Comparison of ENCODE assay signal across 7 cellular contexts in the genomic region with DNA sequence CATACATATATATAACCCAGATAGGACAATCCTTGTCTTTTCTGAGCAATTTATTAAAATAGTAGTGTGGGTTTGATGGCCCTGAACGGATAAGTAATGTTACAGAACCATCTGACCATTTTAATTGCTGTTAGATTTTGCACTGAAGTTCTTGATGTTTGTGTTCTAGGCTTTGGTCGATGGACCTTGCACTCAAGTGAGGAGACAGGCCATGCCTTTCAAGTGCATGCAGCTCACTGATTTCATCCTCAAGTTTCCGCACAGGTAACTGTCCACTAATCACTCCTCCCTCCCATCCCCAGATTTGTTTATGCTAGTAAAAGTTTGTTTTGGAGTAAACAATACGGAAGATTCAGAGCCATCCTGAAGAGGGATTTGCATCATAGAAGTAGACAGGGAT. TPM values are rescaled to one million over a fixed set of nuclear protein-coding genes. Genes with fewer than 3 reads are reported as not detected.
A peak's percentile ranks its signal among the peaks of the same experiment; 100 is the strongest.
DNase-seq lines count a peak whose midpoint lies in the region; ATAC-seq and TF ChIP-seq lines count a peak whose summit lies in the region.

No MANE protein-coding gene starts in this region.

- DNase-seq in fibroblast of the aortic adventitia (ENCODE audit: low read depth), result no peak
- no peak for DNase-seq in NCI-H1694 treated with DMSO at 0.1 percent for 48 hours (lab: John Stamatoyannopoulos, UW)
- no peak for DNase-seq in body of pancreas

- intact Hi-C loops in body of pancreas (cut with DNase I), result no loop called here

- POLR2A ChIA-PET in HEK293 (lab: Yijun Ruan, JAX), result no interaction called here

- TF ChIP-seq POLR2A in body of pancreas (IDR thresholded peaks at IDR 0.05), result no peak

- WGBS in body of pancreas, 2 donors, result 84 to 91% methylated on average over 4 of the region's 4 CpGs

- CTCF ChIA-PET in HEK293 (lab: Yijun Ruan, JAX), result no interaction called here

- ATAC-seq in body of pancreas (no peak), HG02970 (IDR thresholded peaks at IDR 0.05; ENCODE audit: low FRiP score, unreplicated experiment) (no peak)

- H3K27me3 ChIP-seq in skeletal muscle tissue (ENCODE audit: control insufficient read depth in 3 of 3, insufficient read depth in 3 of 3, low read length in 3 of 3) (no peaks in the 10 kb centered on the region), body of pancreas (no peaks in the 10 kb centered on the region)

- H3K9ac ChIP-seq in skeletal muscle tissue (ENCODE audit: low read depth in 1 of 3, low read length in 3 of 3), result peak overlapping the region in 2 of 3 donors; percentile 89 to 96

- H3K36me3 ChIP-seq in HEK293 (ENCODE audit: control insufficient read depth in 2 of 2, insufficient read depth in 1 of 2, low read length in 2 of 2) (peaks cover 33 to 58% of the 10 kb centered on the region in 2 experiments; a peak in 2 of 3 replicates), skeletal muscle tissue (ENCODE audit: control insufficient read depth in 3 of 3, insufficient read depth in 3 of 3, low read length in 3 of 3) (peaks cover 23 to 38% (median 34%) of the 10 kb centered on the region in 3 donors), body of pancreas (replicated peaks in 1 of 2; ENCODE audit: insufficient read depth in 1 of 2, low read depth in 2 of 2) (peaks cover 5 to 11% of the 10 kb centered on the region in 2 donors)

- H3K4me1 ChIP-seq in HEK293 (ENCODE audit: control insufficient read depth, insufficient read depth, low read length) (no peaks in the 10 kb centered on the region), skeletal muscle tissue (ENCODE audit: control insufficient read depth in 3 of 3, insufficient read depth in 3 of 3, low read length in 3 of 3) (peaks cover 11 to 25% (median 24%) of the 10 kb centered on the region in 3 donors), body of pancreas (peaks cover 35% of the 10 kb centered on the region)

- H3K4me3 ChIP-seq in HEK293 (ENCODE audit: low read depth, low read length) (peak overlapping the region; percentile 90), fibroblast of the aortic adventitia (ENCODE audit: low read depth, low read length) (peak overlapping the region; percentile 97), skeletal muscle tissue (ENCODE audit: low read length in 3 of 3) (peak overlapping the region; percentile 91 to 98 (median 93)), body of pancreas (no peak overlapping the region)

- H3K9me3 ChIP-seq in HEK293 (ENCODE audit: control insufficient read depth, insufficient read depth, low read depth, low read length) (no peaks in the 10 kb centered on the region), skeletal muscle tissue (ENCODE audit: control insufficient read depth in 3 of 3, low read length in 3 of 3) (no peaks in the 10 kb centered on the region), body of pancreas (no peaks in the 10 kb centered on the region)

- H3K27ac ChIP-seq in HEK293 (ENCODE audit: extremely low read depth, low read depth, low read length) (no peak overlapping the region), VCaP (peak overlapping the region; percentile 91), skeletal muscle tissue (ENCODE audit: low read depth, low read length) (no peak overlapping the region), body of pancreas (peak overlapping the region in 1 of 4 donors; percentile 83)

- TF ChIP-seq CTCF in HEK293 (tag by site-specific recombination; IDR thresholded peaks at IDR 0.05) (no peak), VCaP (conservative IDR thresholded peaks at IDR 0.05) (no peak), fibroblast of the aortic adventitia (IDR thresholded peaks at IDR 0.05; ENCODE audit: insufficient read depth, low read length) (no peak), body of pancreas (IDR thresholded peaks at IDR 0.05) (no peak)

TF ChIP-seq in HEK293, 187 proteins besides CTCF, POLR2A, EP300 and RAD21:
- TF ChIP-seq ZNF544 (tag by site-specific recombination; IDR thresholded peaks at IDR 0.05), result no peak
- TF ChIP-seq ZNF394 (tag by site-specific recombination; IDR thresholded peaks at IDR 0.05; ENCODE audit: borderline replicate concordance), result no peak
- TF ChIP-seq HOXA7 (CRISPR knock-in tag; IDR thresholded peaks at IDR 0.05; ENCODE audit: borderline replicate concordance), result no peak

RNA-seq across cellular contexts. Expression of a gene that starts 1.3 kb away (rescaled TPM):
- total RNA-seq in fibroblast of the aortic adventitia (ENCODE audit: low replicate concordance) (102 and 722 TPM in 2 replicates), skeletal muscle tissue (303 TPM), body of pancreas (100 to 1,000 TPM; 176 to 279 TPM)

RNA-seq across cellular contexts. Expression of a gene that starts 18.4 kb away (rescaled TPM):
- 2.7 and 7.1 TPM in 2 replicates for total RNA-seq in fibroblast of the aortic adventitia (ENCODE audit: low replicate concordance)
- 8.4 TPM for total RNA-seq in skeletal muscle tissue
- 1 to 10 TPM; 3.0 to 3.9 TPM for total RNA-seq in body of pancreas

RNA-seq across cellular contexts. Expression of a gene that starts 47.4 kb away (rescaled TPM):
- 0.65 and 0.99 TPM in 2 replicates for total RNA-seq in fibroblast of the aortic adventitia (ENCODE audit: low replicate concordance)
- 2.1 TPM for total RNA-seq in skeletal muscle tissue
- 1 to 10 TPM; 2.6 to 6.9 TPM for total RNA-seq in body of pancreas

Comparison
In these comparisons a context has a peak if more than half of its experiments do, and no peak if none do; other contexts are left out.
1. H3K4me3 ChIP-seq: peak in HEK293 (single experiment), fibroblast of the aortic adventitia (single experiment) and skeletal muscle tissue (3 of 3); none in body of pancreas (0 of 2).